ENCODE assay signal across 8 cellular contexts in the genomic region with DNA sequence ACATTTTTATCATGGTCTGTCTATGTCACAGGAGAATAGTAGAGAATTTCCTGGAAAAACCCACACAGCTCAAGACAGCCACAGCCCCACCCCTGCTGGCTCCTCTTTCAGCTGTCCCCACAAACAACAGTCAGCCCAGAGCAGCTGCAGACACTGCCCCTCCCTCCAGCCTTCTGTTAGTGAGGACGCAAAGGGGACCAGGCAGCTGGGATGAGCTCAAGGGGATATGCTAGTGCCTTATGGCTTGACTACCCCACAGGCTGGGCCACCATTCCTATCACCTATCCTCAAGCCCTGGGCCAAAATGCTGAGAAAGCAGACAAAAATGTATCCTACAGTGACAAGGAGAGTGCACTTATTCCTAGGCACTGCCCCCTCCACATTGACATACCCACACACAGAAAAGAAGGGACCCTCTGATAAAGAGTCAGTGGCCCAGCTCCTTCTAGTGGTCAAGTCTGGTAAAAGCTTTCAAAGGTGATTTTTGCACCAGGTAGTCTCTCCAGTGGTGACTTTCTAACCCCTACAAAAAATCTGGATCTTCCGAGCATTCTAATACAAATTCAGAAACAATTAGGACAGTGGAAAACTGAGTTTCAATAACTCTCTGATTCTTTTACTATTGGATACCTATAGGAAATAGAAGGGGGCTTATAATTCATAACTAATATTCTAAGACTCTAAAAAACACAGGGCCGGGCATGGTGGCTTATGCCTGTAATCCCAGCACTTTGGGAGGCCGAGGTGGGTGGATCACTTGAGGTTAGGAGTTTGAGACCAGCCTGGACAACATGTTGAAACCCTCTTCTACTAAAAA. TPM values are rescaled to one million over a fixed set of nuclear protein-coding genes. Genes with fewer than 3 reads are reported as not detected.
DNase-seq lines count a peak whose midpoint lies in the region; ATAC-seq and TF ChIP-seq lines count a peak whose summit lies in the region.

No MANE protein-coding gene starts in this region.

- no peak for ATAC-seq in HG02571 (IDR thresholded peaks at IDR 0.05; ENCODE audit: unreplicated experiment)

- no peak overlapping the region for H2AFZ ChIP-seq in neural progenitor cell (replicated peaks)

- H3K79me2 ChIP-seq in neural progenitor cell (ENCODE audit: low read depth): no peaks in the 10 kb centered on the region

- in situ Hi-C loops in GM13977 (cut with MboI; ENCODE audit: low pct_unique_long_range_greater_than_20kb, low sequenced_read_pairs, unreplicated experiment): no loop called here

- H3K27ac Mint-ChIP-seq in endothelial cell (ENCODE audit: unreplicated experiment) (no peak overlapping the region), neural progenitor cell (no peak overlapping the region)

- H3K27ac ChIP-seq in neural progenitor cell: no peak overlapping the region

- TF ChIP-seq CTCF in GM13977 (IDR thresholded peaks at IDR 0.05; ENCODE audit: extremely low read depth, insufficient read depth, missing control alignments) (peak; percentile 70), endothelial cell (IDR thresholded peaks at IDR 0.05; ENCODE audit: unreplicated experiment) (peak; percentile 63), neural progenitor cell (IDR thresholded peaks at IDR 0.05) (peak; percentile 79)

- no peaks in the 10 kb centered on the region for H3K36me3 ChIP-seq in neural progenitor cell

- H3K4me3 Mint-ChIP-seq in endothelial cell (ENCODE audit: unreplicated experiment): no peak overlapping the region
- peak overlapping the region; percentile 66 for H3K4me3 Mint-ChIP-seq in neural progenitor cell

- no peak overlapping the region for H3K9ac ChIP-seq in neural progenitor cell

- peak; percentile 58 for DNase-seq in AG20443 (ENCODE audit: low spot score)
- peak; percentile 59 for DNase-seq in GM13977 (ENCODE audit: low spot score)
- peak; percentile 26 for DNase-seq in RPMI8226
- DNase-seq in endothelial cell (ENCODE audit: low spot score): no peak
- peak; percentile 69 for DNase-seq in neural progenitor cell (ENCODE audit: low spot score)
- no peak for DNase-seq in AG08395 (ENCODE audit: low spot score)
- no peak for DNase-seq in activated gamma-delta T cell treated with Interleukin-2 at 50 U/mL for 16 hours

- no peak overlapping the region for H3K4me3 ChIP-seq in neural progenitor cell

- H3K4me1 ChIP-seq in neural progenitor cell: peaks cover 44% of the 10 kb centered on the region

- H3K4me1 Mint-ChIP-seq in endothelial cell (ENCODE audit: unreplicated experiment) (peaks cover 21% of the 10 kb centered on the region), neural progenitor cell (peaks cover 80% of the 10 kb centered on the region)

- H3K36me3 Mint-ChIP-seq in endothelial cell (ENCODE audit: low read depth, unreplicated experiment) (peaks cover 9% of the 10 kb centered on the region), neural progenitor cell (peaks cover 10% of the 10 kb centered on the region)

- peak overlapping the region; percentile 55 for H3K4me2 ChIP-seq in neural progenitor cell

- no peaks in the 10 kb centered on the region for H4K20me1 ChIP-seq in neural progenitor cell (ENCODE audit: low read depth)

- H3K9me3 ChIP-seq in neural progenitor cell (ENCODE audit: low read depth): no peaks in the 10 kb centered on the region

- peaks cover 14% of the 10 kb centered on the region for H3K27me3 ChIP-seq in neural progenitor cell

- H3K27me3 Mint-ChIP-seq in endothelial cell (ENCODE audit: unreplicated experiment): peaks cover 37% of the 10 kb centered on the region
- H3K27me3 Mint-ChIP-seq in neural progenitor cell (ENCODE audit: insufficient read depth, low read depth): peaks cover 6% of the 10 kb centered on the region

- peaks cover 41% of the 10 kb centered on the region for H3F3A ChIP-seq in neural progenitor cell (ENCODE audit: low read depth)

- H3K9me3 Mint-ChIP-seq in endothelial cell (ENCODE audit: unreplicated experiment) (no peaks in the 10 kb centered on the region), neural progenitor cell (no peaks in the 10 kb centered on the region)

RNA-seq across cellular contexts. Expression of gene MAP1A, which starts 3.0 kb away (rescaled TPM):
- 1.8 TPM for total RNA-seq in endothelial cell (ENCODE audit: unreplicated experiment)
- total RNA-seq in neural progenitor cell (ENCODE audit: low replicate concordance): 4.0 and 8.2 TPM in 2 replicates

RNA-seq across cellular contexts. Expression of gene TP53BP1, which starts 21.5 kb away (rescaled TPM):
- 97.5 TPM for total RNA-seq in endothelial cell (ENCODE audit: unreplicated experiment)
- 66.5 and 73.5 TPM in 2 replicates for total RNA-seq in neural progenitor cell (ENCODE audit: low replicate concordance)

Comparison
In these comparisons a context has a peak if more than half of its experiments do, and no peak if none do; other contexts are left out.
1. DNase-seq: peak in AG20443 (single experiment), GM13977 (single experiment), RPMI8226 (single experiment) and neural progenitor cell (single experiment); none in endothelial cell (single experiment), AG08395 (single experiment) and activated gamma-delta T cell treated with Interleukin-2 at 50 U/mL for 16 hours (single experiment).
2. Peak in every context shown above with its lines, with median percentiles within 50 percentile points of each other: CTCF ChIP-seq.